Comparison of ENCODE assay signal across 18 cellular contexts in the genomic region with DNA sequence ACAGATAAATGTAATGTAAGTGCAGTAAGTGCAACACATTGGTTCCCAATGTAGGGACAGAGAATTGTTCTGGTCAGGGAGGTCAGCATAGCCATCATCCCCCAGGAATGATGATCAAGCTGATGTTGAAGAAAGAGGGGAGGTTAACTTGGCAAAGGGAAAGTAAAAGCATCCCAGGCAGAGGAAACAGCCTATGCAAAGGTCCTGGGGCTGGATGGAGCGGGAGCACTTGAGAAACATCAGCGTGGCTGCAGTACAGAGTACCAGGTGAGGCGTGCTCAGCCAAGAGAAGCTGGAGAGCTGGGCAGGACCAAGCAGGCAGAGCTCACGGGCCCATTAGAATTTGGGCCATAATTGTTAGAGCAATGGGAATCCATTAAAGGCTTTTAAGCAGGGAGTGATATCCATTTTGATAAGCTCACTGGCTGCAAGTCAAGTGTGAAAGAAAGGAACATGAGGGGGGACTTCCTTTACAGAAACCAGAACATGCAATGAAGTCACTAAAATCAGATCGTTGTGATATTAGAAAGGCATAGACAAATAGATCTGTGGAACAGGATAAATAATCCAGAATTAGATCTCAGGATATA. TPM values are rescaled to one million over a fixed set of nuclear protein-coding genes. Genes with fewer than 3 reads are reported as not detected.
A peak's percentile ranks its signal among the peaks of the same experiment; 100 is the strongest.
DNase-seq lines count a peak whose midpoint lies in the region; ATAC-seq and TF ChIP-seq lines count a peak whose summit lies in the region.
"Had no signal": no experiment of that assay in that cellular context is flagged by ENCODE, and none has a peak within 500 bp of the region (broad histone marks: within the 10 kb centered on the region; RNA-seq: fewer than 3 reads in every experiment).

No MANE protein-coding gene starts in this region.

- no peaks in the 10 kb centered on the region for H3K9me2 ChIP-seq in SK-N-SH

- H3K36me3 Mint-ChIP-seq in chondrocyte (ENCODE audit: low read depth), result no peaks in the 10 kb centered on the region

- H2AFZ ChIP-seq in SK-N-SH (ENCODE audit: low read depth) (no peak overlapping the region), trophoblast cell (ENCODE audit: insufficient read depth, low read length, poor library complexity) (no peak overlapping the region)
- H2AFZ ChIP-seq: GM23248 had no signal

- H3K79me1 ChIP-seq in trophoblast cell (ENCODE audit: low read length), result peaks cover 36% of the 10 kb centered on the region

- no peaks in the 10 kb centered on the region for H4K20me1 ChIP-seq in SK-N-SH (ENCODE audit: insufficient read depth)

- H3K9ac ChIP-seq in SK-N-SH (no peak overlapping the region), trophoblast cell (ENCODE audit: low read length) (no peak overlapping the region)
- H3K9ac ChIP-seq: GM23248 had no signal

- H3K9me3 ChIP-seq in BE2C (no peaks in the 10 kb centered on the region; the same call in 1 of the 2 replicates), SK-N-SH (no peaks in the 10 kb centered on the region), trophoblast cell (ENCODE audit: insufficient read depth, low read depth, low read length) (no peaks in the 10 kb centered on the region)
- H3K9me3 ChIP-seq: Caco-2 had no signal

- TF ChIP-seq RAD21 in SK-N-SH (IDR thresholded peaks at IDR 0.05; ENCODE audit: low read length), result peak; percentile 41

- ATAC-seq in esophagus mucosa, result no peak

- H3K79me2 ChIP-seq in SK-N-SH (ENCODE audit: insufficient read depth) (no peaks in the 10 kb centered on the region), trophoblast cell (ENCODE audit: control insufficient read depth, insufficient read depth, low read length, poor library complexity) (peaks cover 4% of the 10 kb centered on the region)

- TF ChIP-seq EP300 in SK-N-SH (IDR thresholded peaks at IDR 0.05; ENCODE audit: borderline replicate concordance in 1 of 2, low read depth in 1 of 2, low read length in 1 of 2), result peak in 1 of 2 experiments; percentile 99; a peak in 2 of 4 replicates

- H3F3A ChIP-seq in SK-N-SH (replicated peaks; ENCODE audit: insufficient read depth), result no peaks in the 10 kb centered on the region

- peaks cover 46% of the 10 kb centered on the region for H3K4me1 ChIP-seq in BE2C
- peaks cover 0 to 40% of the 10 kb centered on the region in 2 experiments; a peak in 2 of 4 replicates for H3K4me1 ChIP-seq in SK-N-SH (ENCODE audit: control insufficient read depth in 1 of 2, insufficient read depth in 2 of 2, low read depth in 1 of 2, low read length in 1 of 2)
- H3K4me1 ChIP-seq in trophoblast cell (ENCODE audit: control insufficient read depth in 1 of 2, insufficient read depth in 2 of 2, low read length in 2 of 2), result peaks cover 18 to 24% of the 10 kb centered on the region in 2 experiments

- H3K27me3 ChIP-seq in BE2C (no peaks in the 10 kb centered on the region), SK-N-SH (ENCODE audit: insufficient read depth) (no peaks in the 10 kb centered on the region), trophoblast cell (ENCODE audit: insufficient read depth, low read length) (no peaks in the 10 kb centered on the region)

- POLR2A ChIA-PET in SK-N-SH (lab: Yijun Ruan, JAX), result interaction anchor here (1.0 to 1.9 kb wide), 7 partner anchors 9 to 76 kb away, joined by 3 to 8 read pairs (median 4); partner anchors contain the start of gene HAND1

- H2BK120ac ChIP-seq in trophoblast cell (ENCODE audit: insufficient read depth, low read length, poor library complexity), result no peak overlapping the region

- H3K4me3 ChIP-seq in BE2C (ENCODE audit: low read depth, low read length), result no peak overlapping the region
- no peak overlapping the region for H3K4me3 ChIP-seq in SK-N-SH (ENCODE audit: low read depth in 2 of 2, low read length in 1 of 2)
- no peak overlapping the region for H3K4me3 ChIP-seq in trophoblast cell (ENCODE audit: low read depth, low read length)
- H3K4me3 ChIP-seq: GM23248 had no signal

- H3K27ac Mint-ChIP-seq in chondrocyte (ENCODE audit: unreplicated experiment), result no peak overlapping the region
- H3K27ac Mint-ChIP-seq: CD4-positive, alpha-beta T cell; HFFc6 had no signal

- H3K4me3 Mint-ChIP-seq in chondrocyte (ENCODE audit: unreplicated experiment), result no peak overlapping the region
- H3K4me3 Mint-ChIP-seq: CD4-positive, alpha-beta T cell; HFFc6 had no signal

- DNase-seq in BE2C (peak; percentile 86), DMS79 (lab: John Stamatoyannopoulos, UW) (peak; percentile 55), SK-N-SH (peak; percentile 57), trophoblast cell (no peak), T-helper 9 cell (no peak), chondrocyte (ENCODE audit: low spot score) (no peak)
- DNase-seq: ACHN; Caco-2; CD4-positive, alpha-beta T cell; GF-D8; GM23248; HCEC 1CT; HFFc6 had no signal

- no peak overlapping the region for H2BK5ac ChIP-seq in trophoblast cell (ENCODE audit: low read depth, low read length, poor library complexity)

- H3K36me3 ChIP-seq in BE2C, result no peaks in the 10 kb centered on the region
- H3K36me3 ChIP-seq in SK-N-SH (replicated peaks in 1 of 2; ENCODE audit: control insufficient read depth in 1 of 2, insufficient read depth in 2 of 2, low read length in 1 of 2), result no peaks in the 10 kb centered on the region
- no peaks in the 10 kb centered on the region for H3K36me3 ChIP-seq in trophoblast cell (ENCODE audit: control insufficient read depth in 1 of 2, insufficient read depth in 2 of 2, low read length in 2 of 2)

- H3K4me2 ChIP-seq in SK-N-SH (no peak overlapping the region), trophoblast cell (ENCODE audit: low read length) (no peak overlapping the region)

- H2BK12ac ChIP-seq in trophoblast cell (ENCODE audit: low read length), result peak overlapping the region; percentile 19

- H3K14ac ChIP-seq in trophoblast cell (ENCODE audit: low read length), result no peak overlapping the region

- no peak overlapping the region for H3K23ac ChIP-seq in trophoblast cell (ENCODE audit: low read length)

- no peak overlapping the region for H3K18ac ChIP-seq in trophoblast cell (ENCODE audit: low read length)

- H4K12ac ChIP-seq in trophoblast cell (ENCODE audit: low read depth, low read length), result no peak overlapping the region

- H4K91ac ChIP-seq in trophoblast cell (ENCODE audit: low read depth, low read length), result peak overlapping the region; percentile 63

- CTCF ChIA-PET in SK-N-SH (lab: Yijun Ruan, JAX), result interaction anchor here (1.1 to 16.5 kb wide), 8 partner anchors 9 to 81 kb away, joined by 3 to 295 read pairs (median 7); partner anchors contain the start of gene HAND1

- peaks cover 22% of the 10 kb centered on the region for H3K27me3 Mint-ChIP-seq in chondrocyte (ENCODE audit: low read depth)

- TF ChIP-seq CTCF in BE2C (IDR thresholded peaks at IDR 0.05; ENCODE audit: low read depth, low read length), result no peak
- TF ChIP-seq CTCF in SK-N-SH (IDR thresholded peaks at IDR 0.05), result no peak
- no peak for TF ChIP-seq CTCF in chondrocyte (IDR thresholded peaks at IDR 0.05)

- H4K8ac ChIP-seq in trophoblast cell (ENCODE audit: low read depth, low read length), result no peak overlapping the region

- H3K4ac ChIP-seq in trophoblast cell (ENCODE audit: low read depth, low read length), result no peak overlapping the region

- peak overlapping the region; percentile 44 for H2AK5ac ChIP-seq in trophoblast cell (ENCODE audit: low read length)

- WGBS in SK-N-SH (ENCODE audit: low lambda C conversion rate), result 33% methylated on average over 5 of the region's 5 CpGs
- WGBS in trophoblast cell (ENCODE audit: extremely low coverage, insufficient coverage, insufficient read length), result no CpG with 5 or more reads among the region's 5 CpGs

- no peaks in the 10 kb centered on the region for H3K9me3 Mint-ChIP-seq in chondrocyte (ENCODE audit: low read depth)
- H3K9me3 Mint-ChIP-seq: CD4-positive, alpha-beta T cell; HFFc6 had no signal

- H3K4me1 Mint-ChIP-seq in chondrocyte (ENCODE audit: low read depth), result peaks cover 3% of the 10 kb centered on the region

- H3K27ac ChIP-seq in SK-N-SH (ENCODE audit: low read depth in 2 of 2, low read length in 1 of 2) (peak overlapping the region in 1 of 2 experiments; percentile 91; a peak in 2 of 4 replicates), trophoblast cell (ENCODE audit: low read depth, low read length) (no peak overlapping the region)
- H3K27ac ChIP-seq: C4-2B, GM23248, HL-60 had no signal

TF ChIP-seq in SK-N-SH, 30 proteins besides CTCF, POLR2A, EP300 and RAD21 (continues in another document):
- TF ChIP-seq EZH2phosphoT487 (IDR thresholded peaks at IDR 0.05; ENCODE audit: borderline replicate concordance, low read depth), result no peak
- TF ChIP-seq YY1 (IDR thresholded peaks at IDR 0.05; ENCODE audit: low read depth), result no peak
- TF ChIP-seq POLR2AphosphoS5 (IDR thresholded peaks at IDR 0.05; ENCODE audit: low read depth, low read length), result peak; percentile 24; the same call in 1 of the 2 replicates
- TF ChIP-seq GABPA (IDR thresholded peaks at IDR 0.05; ENCODE audit: low read depth), result no peak
- TF ChIP-seq RXRA (IDR thresholded peaks at IDR 0.05; ENCODE audit: borderline replicate concordance, low read depth), result no peak
- no peak for TF ChIP-seq IRF3 (IDR thresholded peaks at IDR 0.05; ENCODE audit: low read depth, low read length)
- peak; percentile 12; the same call in 1 of the 2 replicates for TF ChIP-seq SMC3 (IDR thresholded peaks at IDR 0.05; ENCODE audit: low read depth, low read length)
- TF ChIP-seq, protein P1, sequence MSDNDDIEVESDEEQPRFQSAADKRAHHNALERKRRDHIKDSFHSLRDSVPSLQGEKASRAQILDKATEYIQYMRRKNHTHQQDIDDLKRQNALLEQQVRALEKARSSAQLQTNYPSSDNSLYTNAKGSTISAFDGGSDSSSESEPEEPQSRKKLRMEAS (IDR thresholded peaks at IDR 0.05; ENCODE audit: low read depth), result no peak
- peak; percentile 65 for TF ChIP-seq TCF12 (IDR thresholded peaks at IDR 0.05)
- TF ChIP-seq FOXJ3 (CRISPR knock-in tag; IDR thresholded peaks at IDR 0.05), result peak; percentile 69
- no peak for TF ChIP-seq NRF1 (IDR thresholded peaks at IDR 0.05; ENCODE audit: low read depth, low read length)

RNA-seq across cellular contexts. Expression of gene HAND1, which starts 50.1 kb away (rescaled TPM):
- polyA plus RNA-seq in BE2C (2012; ENCODE audit: insufficient read depth, insufficient read length, low read depth), result 289 TPM
- polyA plus RNA-seq in SK-N-SH (2012; rRNA removed), result 1.1 and 2.6 TPM in 2 replicates
- polyA plus RNA-seq in SK-N-SH (2012; cell fraction: cytosol; rRNA removed), result 2.0 and 4.0 TPM in 2 replicates
- polyA plus RNA-seq in SK-N-SH (2012; cell fraction: nucleus; rRNA removed), result 0.76 and 2.2 TPM in 2 replicates
- polyA plus RNA-seq in trophoblast cell (2013), result 1,543 and 1,644 TPM in 2 replicates
- total RNA-seq in esophagus mucosa (not detected), chondrocyte (not detected in 3 replicates)
- total RNA-seq: CD4-positive, alpha-beta T cell; GM23248; HFFc6; HT1080 had no signal
- polyA plus RNA-seq: BJ, GM23248 had no signal

Comparison
In these comparisons a context has a peak if more than half of its experiments do, and no peak if none do; other contexts are left out.
1. DNase-seq: peak in BE2C (single experiment), DMS79 (single experiment) and SK-N-SH (single experiment); none in trophoblast cell (0 of 2), T-helper 9 cell (single experiment) and chondrocyte (single experiment).